In the genomic region with DNA sequence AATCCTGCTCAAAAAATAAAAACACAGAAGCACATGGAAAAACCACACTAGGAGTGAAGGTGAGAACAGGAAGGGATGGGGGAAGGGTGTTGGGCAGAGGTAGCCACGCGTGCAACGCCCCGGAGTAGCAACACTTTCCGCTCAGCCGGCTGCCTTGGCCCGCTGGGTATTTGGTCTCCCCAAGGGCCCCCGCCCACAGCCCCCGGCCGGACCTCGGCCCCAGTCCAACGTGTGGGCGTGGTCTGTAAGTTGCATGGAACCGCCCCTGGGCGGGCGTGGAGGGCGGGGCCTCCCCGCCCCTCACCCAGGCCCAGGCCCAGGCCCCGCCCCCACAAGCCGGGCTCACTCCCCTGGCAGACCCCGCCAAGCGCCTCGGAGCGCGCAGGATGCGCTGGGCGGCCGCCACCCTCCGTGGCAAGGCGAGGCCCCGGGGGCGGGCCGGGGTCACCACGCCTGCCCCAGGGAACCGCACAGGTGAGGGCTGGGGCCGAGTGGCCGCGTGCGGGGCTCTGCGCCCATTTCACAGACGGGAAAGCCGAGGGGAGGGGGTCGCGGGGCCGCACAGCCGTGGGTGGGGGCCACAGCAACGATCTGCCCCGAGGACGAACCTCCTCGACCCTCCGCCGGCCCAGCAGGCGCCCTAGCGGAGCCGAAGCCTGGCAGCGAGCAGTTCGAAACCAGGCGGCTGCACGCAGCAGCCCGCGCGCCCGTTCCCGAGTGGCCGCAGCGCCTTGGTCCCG, we compare ENCODE assay signal across 8 cellular contexts. TPM values are rescaled to one million over a fixed set of nuclear protein-coding genes. Genes with fewer than 3 reads are reported as not detected.
DNase-seq lines count a peak whose midpoint lies in the region; ATAC-seq, FAIRE-seq and TF ChIP-seq lines count a peak whose summit lies in the region.

SUSD3 (plus strand) TSS at position 345 of the 740 bp plus-strand sequence; CDS start at position 387, 42 bp downstream.

- CTCF ChIA-PET in A549 (lab: Yijun Ruan, JAX): no interaction called here

- 39% methylated on average over 9 of the region's 67 CpGs for WGBS in A549 (ENCODE audit: missing lambda C conversion rate)

- DNase-seq in A549 (ENCODE audit: low read depth in 1 of 2, low spot score in 1 of 2) (peak in 1 of 2 experiments; percentile 24), left kidney (ENCODE audit: low read depth, low spot score) (peak; percentile 95), pons (ENCODE audit: low spot score) (no peak)
- DNase-seq in T-helper 2 cell treated with Interferon-gamma antibody and Interleukin-4, amounts not matched to agents 5 μg/mL and 100 μg/mL, for 36 hours (ENCODE audit: low spot score): peak; percentile 73
- DNase-seq in stimulated activated CD4-positive, alpha-beta T cell treated with anti-CD3 and anti-CD28 coated beads, TNF-alpha, amount 100 ng/mL, for 48 hours (ENCODE audit: low read depth in 3 of 3): peak in 2 of 3 donors; percentile 40 to 74

- peak within 1 kb of the TSS; percentile 40 to 75; a peak in 5 of 6 replicates for H3K27ac ChIP-seq in A549

- H3K9me3 ChIP-seq in A549: no peaks in the 10 kb centered on the region

- no peak for TF ChIP-seq RAD21 in A549 (conservative IDR thresholded peaks at IDR 0.05 in 1 of 2, IDR thresholded peaks at IDR 0.05 in 1 of 2)

- TF ChIP-seq POLR2A in A549 (IDR thresholded peaks at IDR 0.05; ENCODE audit: low read length): no peak

- peak within 1 kb of the TSS; percentile 93 for H3K4me3 Mint-ChIP-seq in T-helper 2 cell treated with Interferon-gamma antibody and Interleukin-4, amounts not matched to agents 5 μg/mL and 100 μg/mL, for 36 hours
- H3K4me3 Mint-ChIP-seq in brain: peak within 1 kb of the TSS in 3 of 5 experiments; percentile 38 to 59 (median 51)

- H3K4me3 ChIP-seq in A549: peak within 1 kb of the TSS; percentile 52

- TF ChIP-seq CTCF in A549 (IDR thresholded peaks at IDR 0.05) (no peak), brain (conservative IDR thresholded peaks at IDR 0.05) (no peak)

- no peak for FAIRE-seq in A549 (lab: Jason Lieb, UNC)

- H3K4me1 ChIP-seq in A549: peaks cover 18% of the 10 kb centered on the region

- H3K9me3 Mint-ChIP-seq in T-helper 2 cell treated with Interferon-gamma antibody and Interleukin-4, amounts not matched to agents 5 μg/mL and 100 μg/mL, for 36 hours: no peaks in the 10 kb centered on the region
- H3K9me3 Mint-ChIP-seq in brain: no peaks in the 10 kb centered on the region

- TF ChIP-seq EP300 in A549 (IDR thresholded peaks at IDR 0.05): no peak

- no peaks in the 10 kb centered on the region for H3K27me3 Mint-ChIP-seq in T-helper 2 cell treated with Interferon-gamma antibody and Interleukin-4, amounts not matched to agents 5 μg/mL and 100 μg/mL, for 36 hours (ENCODE audit: low read depth)
- H3K27me3 Mint-ChIP-seq in brain: peaks cover 36% of the 10 kb centered on the region

- peaks cover 39% of the 10 kb centered on the region for H3K4me1 Mint-ChIP-seq in T-helper 2 cell treated with Interferon-gamma antibody and Interleukin-4, amounts not matched to agents 5 μg/mL and 100 μg/mL, for 36 hours (ENCODE audit: low read depth)
- H3K4me1 Mint-ChIP-seq in brain: peaks cover 22% of the 10 kb centered on the region

- peak within 1 kb of the TSS; percentile 91 for H3K4me2 ChIP-seq in A549

- H3K36me3 Mint-ChIP-seq in T-helper 2 cell treated with Interferon-gamma antibody and Interleukin-4, amounts not matched to agents 5 μg/mL and 100 μg/mL, for 36 hours (ENCODE audit: low read depth): peaks cover 14% of the 10 kb centered on the region
- H3K36me3 Mint-ChIP-seq in brain: no peaks in the 10 kb centered on the region

- peak within 1 kb of the TSS; percentile 92 for H3K27ac Mint-ChIP-seq in T-helper 2 cell treated with Interferon-gamma antibody and Interleukin-4, amounts not matched to agents 5 μg/mL and 100 μg/mL, for 36 hours
- no peak within 1 kb of the TSS for H3K27ac Mint-ChIP-seq in brain

- ATAC-seq in A549 (peak; percentile 15 to 58; a peak in 4 of 6 replicates), GM18868 (IDR thresholded peaks at IDR 0.05; ENCODE audit: unreplicated experiment) (peak; percentile 52), HG03159 (IDR thresholded peaks at IDR 0.05; ENCODE audit: unreplicated experiment) (peak; percentile 46)

- POLR2A ChIA-PET in A549 (lab: Yijun Ruan, JAX): no interaction called here

TF ChIP-seq in A549, 52 proteins besides CTCF, POLR2A, EP300 and RAD21:
- TF ChIP-seq, protein P1, sequence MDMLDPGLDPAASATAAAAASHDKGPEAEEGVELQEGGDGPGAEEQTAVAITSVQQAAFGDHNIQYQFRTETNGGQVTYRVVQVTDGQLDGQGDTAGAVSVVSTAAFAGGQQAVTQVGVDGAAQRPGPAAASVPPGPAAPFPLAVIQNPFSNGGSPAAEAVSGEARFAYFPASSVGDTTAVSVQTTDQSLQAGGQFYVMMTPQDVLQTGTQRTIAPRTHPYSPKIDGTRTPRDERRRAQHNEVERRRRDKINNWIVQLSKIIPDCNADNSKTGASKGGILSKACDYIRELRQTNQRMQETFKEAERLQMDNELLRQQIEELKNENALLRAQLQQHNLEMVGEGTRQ (IDR thresholded peaks at IDR 0.05): no peak
- no peak for TF ChIP-seq RARB (CRISPR knock-in tag; IDR thresholded peaks at IDR 0.05)
- no peak for TF ChIP-seq HOXA7 (CRISPR knock-in tag; IDR thresholded peaks at IDR 0.05)
- TF ChIP-seq E2F6 (IDR thresholded peaks at IDR 0.05; ENCODE audit: borderline replicate concordance, low read depth): no peak
- TF ChIP-seq FOSL2 (IDR thresholded peaks at IDR 0.05): no peak
- no peak for TF ChIP-seq FOSL2 (CRISPR knock-in tag; IDR thresholded peaks at IDR 0.05)
- TF ChIP-seq, protein P2, sequence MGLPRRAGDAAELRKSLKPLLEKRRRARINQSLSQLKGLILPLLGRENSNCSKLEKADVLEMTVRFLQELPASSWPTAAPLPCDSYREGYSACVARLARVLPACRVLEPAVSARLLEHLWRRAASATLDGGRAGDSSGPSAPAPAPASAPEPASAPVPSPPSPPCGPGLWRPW (IDR thresholded peaks at IDR 0.05): no peak
- TF ChIP-seq ZC3H11A (IDR thresholded peaks at IDR 0.05): no peak
- TF ChIP-seq NPAS2 (CRISPR knock-in tag; IDR thresholded peaks at IDR 0.05; ENCODE audit: borderline replicate concordance): no peak
- TF ChIP-seq, protein P3, sequence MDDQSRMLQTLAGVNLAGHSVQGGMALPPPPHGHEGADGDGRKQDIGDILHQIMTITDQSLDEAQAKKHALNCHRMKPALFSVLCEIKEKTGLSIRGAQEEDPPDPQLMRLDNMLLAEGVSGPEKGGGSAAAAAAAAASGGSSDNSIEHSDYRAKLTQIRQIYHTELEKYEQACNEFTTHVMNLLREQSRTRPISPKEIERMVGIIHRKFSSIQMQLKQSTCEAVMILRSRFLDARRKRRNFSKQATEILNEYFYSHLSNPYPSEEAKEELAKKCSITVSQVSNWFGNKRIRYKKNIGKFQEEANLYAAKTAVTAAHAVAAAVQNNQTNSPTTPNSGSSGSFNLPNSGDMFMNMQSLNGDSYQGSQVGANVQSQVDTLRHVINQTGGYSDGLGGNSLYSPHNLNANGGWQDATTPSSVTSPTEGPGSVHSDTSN (IDR thresholded peaks at IDR 0.05): no peak
- no peak for TF ChIP-seq JUN (IDR thresholded peaks at IDR 0.05)
- no peak for TF ChIP-seq TP53 (CRISPR knock-in tag; IDR thresholded peaks at IDR 0.05)
- TF ChIP-seq TFCP2L1 (CRISPR knock-in tag; IDR thresholded peaks at IDR 0.05): no peak

RNA-seq across cellular contexts. Expression of gene SUSD3, which starts in this region (rescaled TPM):
- polyA plus RNA-seq in A549 (2011; rRNA removed): 0.27 and 0.66 TPM in 2 replicates
- 1.3 and 1.9 TPM in 2 replicates for polyA plus RNA-seq in A549 (2012; cell fraction: cytosol; rRNA removed)
- polyA plus RNA-seq in A549 (2012; cell fraction: nucleus; rRNA removed): 1.7 TPM in 2 replicates
- 0.34 to 0.46 TPM (median 0.42 TPM) in 3 replicates for polyA plus RNA-seq in A549 (2017; fragmentation: RNase III; extraction: RNeasy Plus Mini Kit Qiagen cat#74134 plus additional on column Dnase treatment)
- 0.25 TPM in 1 of 2 replicates, not detected in the other for polyA minus RNA-seq in A549 (2011; rRNA and poly(A)+ RNA removed)
- polyA plus RNA-seq in brain (ENCODE audit: insufficient read depth, low read depth, low replicate concordance): 3.9 TPM
